ENCODE assay signal across 17 cellular contexts in genomic region chr15:81767076-81767475, GRCh38.
"Had no signal": no experiment of that assay in that cellular context is flagged by ENCODE, and none has a peak within 500 bp of the region (broad histone marks: within the 10 kb centered on the region; RNA-seq: fewer than 3 reads in every experiment).

No MANE protein-coding gene starts in this region.

- H3K4me1 ChIP-seq: SJSA1 had no signal

- H3K27ac ChIP-seq: SJSA1, SK-N-MC had no signal

- DNase-seq: KBM-7, NCI-H1092, NCI-H1105 treated with DMSO at 0.1 percent for 48 hours, NCI-H1417 treated with DMSO at 0.1 percent for 48 hours, NCI-H146, NCI-H187 treated with DMSO at 0.1 percent for 48 hours, NCI-H2029 treated with DMSO at 0.1 percent for 48 hours, NCI-H2171 treated with DMSO at 0.1 percent for 48 hours, NCI-H345, NCI-H510A, NCI-H524 treated with DMSO at 0.1 percent for 48 hours, NCI-H82, Right ventricle myocardium superior, RPMI8226, SIG-M5 had no signal

- H3K4me3 ChIP-seq: SJSA1, SK-N-MC had no signal

- H3K9me3 ChIP-seq: SJSA1 had no signal

- H3K36me3 ChIP-seq: SJSA1 had no signal

- H3K27me3 ChIP-seq: SJSA1 had no signal
